9 cellular contexts compared by ENCODE assay signal in genomic region chr10:69092959-69093850, GRCh38. TPM values are rescaled to one million over a fixed set of nuclear protein-coding genes. Genes with fewer than 3 reads are reported as not detected.
DNase-seq lines count a peak whose midpoint lies in the region; ATAC-seq and TF ChIP-seq lines count a peak whose summit lies in the region.
"Had no signal": no experiment of that assay in that cellular context is flagged by ENCODE, and none has a peak within 500 bp of the region (broad histone marks: within the 10 kb centered on the region; RNA-seq: fewer than 3 reads in every experiment).

No MANE protein-coding gene starts in this region.

- H3K27ac ChIP-seq in KOPT-K1 (ENCODE audit: low read depth, low read length, poor library complexity, severe bottlenecking) (peak overlapping the region; percentile 28), Peyer's patch (peak overlapping the region in 2 of 4 donors; percentile 32 to 50), neuronal stem cell (replicated peaks; ENCODE audit: low read length) (no peak overlapping the region)

- no peak overlapping the region for H4K8ac ChIP-seq in neuronal stem cell (ENCODE audit: low read depth, low read length)

- H3K4ac ChIP-seq in neuronal stem cell (ENCODE audit: low read length) = no peak overlapping the region

- no peak overlapping the region for H2BK15ac ChIP-seq in neuronal stem cell (ENCODE audit: low read length)

- H3K4me3 Mint-ChIP-seq in activated T-cell treated with anti-CD3 and anti-CD28 coated beads, Interleukin-2, amount 50 U/mL, for 4 hours = peak overlapping the region; percentile 76

- no peaks in the 10 kb centered on the region for H3K27me3 Mint-ChIP-seq in activated T-cell treated with anti-CD3 and anti-CD28 coated beads, Interleukin-2, amount 50 U/mL, for 4 hours (ENCODE audit: low read depth)

- TF ChIP-seq CTCF in GM12865 (IDR thresholded peaks at IDR 0.05; ENCODE audit: insufficient read depth, low read depth, low read length, missing control alignments) = peak; percentile 60
- peak; percentile 62 to 91 (median 88) for TF ChIP-seq CTCF in Peyer's patch (IDR thresholded peaks at IDR 0.05)

- TF ChIP-seq POLR2A in Peyer's patch (IDR thresholded peaks at IDR 0.05) = no peak

- no peak overlapping the region for H4K91ac ChIP-seq in neuronal stem cell (ENCODE audit: low read depth, low read length, poor library complexity)

- H3K4me3 ChIP-seq in GM12865 (ENCODE audit: low read depth, low read length) (peak overlapping the region; percentile 39), Peyer's patch (no peak overlapping the region), neuronal stem cell (ENCODE audit: low read length in 2 of 2) (no peak overlapping the region)
- H3K4me3 ChIP-seq: skin epidermis had no signal

- no peak overlapping the region for H3K4me2 ChIP-seq in neuronal stem cell (ENCODE audit: insufficient read depth, low read length, poor library complexity, severe bottlenecking)

- WGBS in neuronal stem cell (ENCODE audit: extremely low coverage in 2 of 2, insufficient read length in 2 of 2, insufficient replicate concordance in 1 of 2), 2 donors = no CpG with 5 or more reads among the region's 17 CpGs

- H3K4me1 ChIP-seq in Peyer's patch = no peaks in the 10 kb centered on the region
- H3K4me1 ChIP-seq in neuronal stem cell (ENCODE audit: control insufficient read depth in 2 of 2, insufficient read depth in 1 of 2, low read depth in 1 of 2, low read length in 2 of 2) = no peaks in the 10 kb centered on the region

- ATAC-seq in activated T-cell treated with anti-CD3 and anti-CD28 coated beads, Interleukin-2, amount 50 U/mL, for 4 hours = peak; percentile 16 to 19

- H2BK120ac ChIP-seq in neuronal stem cell (ENCODE audit: low read depth, low read length) = no peak overlapping the region

- peaks cover 63% of the 10 kb centered on the region for H3K4me1 Mint-ChIP-seq in activated T-cell treated with anti-CD3 and anti-CD28 coated beads, Interleukin-2, amount 50 U/mL, for 4 hours (ENCODE audit: low read depth)

- DNase-seq in GM12865 (ENCODE audit: low read depth) (peak; percentile 91), Peyer's patch (peak in 2 of 3 donors; percentile 88 to 94), fibroblast of peridontal ligament (ENCODE audit: extremely low read depth) (peak; percentile 95), neuronal stem cell (ENCODE audit: low spot score) (peak; percentile 76), superior temporal gyrus (ENCODE audit: extremely low spot score) (peak; percentile 65), OCI-M2 (lab: John Stamatoyannopoulos, UW; ENCODE audit: unreplicated experiment) (no peak)
- peak; percentile 76 for DNase-seq in activated T-cell treated with anti-CD3 and anti-CD28 coated beads, Interleukin-2, amount 50 U/mL, for 4 hours

- H2AFZ ChIP-seq in neuronal stem cell (ENCODE audit: low read length) = peak overlapping the region; percentile 88

- peaks cover 40% of the 10 kb centered on the region for H3K36me3 Mint-ChIP-seq in activated T-cell treated with anti-CD3 and anti-CD28 coated beads, Interleukin-2, amount 50 U/mL, for 4 hours (ENCODE audit: insufficient read depth)

- no peak overlapping the region for H2BK12ac ChIP-seq in neuronal stem cell (ENCODE audit: low read length)

- no peak overlapping the region for H2AK5ac ChIP-seq in neuronal stem cell (ENCODE audit: low read depth, low read length)

- H2BK5ac ChIP-seq in neuronal stem cell (ENCODE audit: low read length) = no peak overlapping the region

- H3K36me3 ChIP-seq in KOPT-K1 (ENCODE audit: insufficient read depth, low read length) = no peaks in the 10 kb centered on the region
- H3K36me3 ChIP-seq in Peyer's patch = peaks cover 0 to under 1% (median 0%) of the 10 kb centered on the region in 3 donors
- H3K36me3 ChIP-seq in neuronal stem cell (replicated peaks in 1 of 2; ENCODE audit: control insufficient read depth in 2 of 2, insufficient read depth in 2 of 2, low read length in 2 of 2) = no peaks in the 10 kb centered on the region

- H3K18ac ChIP-seq in neuronal stem cell (ENCODE audit: low read length) = no peak overlapping the region

- H3K27me3 ChIP-seq in Peyer's patch = no peaks in the 10 kb centered on the region
- no peaks in the 10 kb centered on the region for H3K27me3 ChIP-seq in neuronal stem cell (ENCODE audit: control insufficient read depth in 3 of 3, insufficient read depth in 3 of 3, low read depth in 1 of 3, low read length in 3 of 3)

- no peaks in the 10 kb centered on the region for H3K9me3 Mint-ChIP-seq in activated T-cell treated with anti-CD3 and anti-CD28 coated beads, Interleukin-2, amount 50 U/mL, for 4 hours

- H3K9ac ChIP-seq in neuronal stem cell (ENCODE audit: low read depth, low read length, poor library complexity) = no peak overlapping the region

- no peak overlapping the region for H3K23ac ChIP-seq in neuronal stem cell (ENCODE audit: low read depth, low read length, poor library complexity)

- H3K9me3 ChIP-seq in KOPT-K1 (ENCODE audit: insufficient read depth, low read length, poor library complexity, severe bottlenecking) (no peaks in the 10 kb centered on the region), Peyer's patch (no peaks in the 10 kb centered on the region), neuronal stem cell (replicated peaks in 1 of 2; ENCODE audit: control insufficient read depth in 2 of 2, insufficient read depth in 1 of 2, low read depth in 1 of 2, low read length in 2 of 2) (no peaks in the 10 kb centered on the region)

- H3K79me1 ChIP-seq in neuronal stem cell (ENCODE audit: low read depth, low read length) = no peaks in the 10 kb centered on the region

- no peak overlapping the region for H3K14ac ChIP-seq in neuronal stem cell (ENCODE audit: low read length)

RNA-seq across cellular contexts. Expression of gene SRGN, which starts 5.3 kb away (rescaled TPM):
- 100 to 1,000 TPM in 1 of 4 donors, 10 to 100 TPM in 3; 19.4 to 113 (median 28.1) TPM for total RNA-seq in Peyer's patch
- 100 to 1,000 TPM; 455 to 725 (median 567) TPM for total RNA-seq in activated T-cell treated with anti-CD3 and anti-CD28 coated beads, Interleukin-2, amount 50 U/mL, for 4 hours
- not detected for polyA plus RNA-seq in neuronal stem cell (2013, experiment 1 of 2)
- polyA plus RNA-seq in neuronal stem cell (2013, experiment 2 of 2) = not detected

RNA-seq across cellular contexts. Expression of gene VPS26A, which starts 30.8 kb away (rescaled TPM):
- total RNA-seq in Peyer's patch = 10 to 100 TPM; 18.1 to 71.0 (median 24.8) TPM
- 10 to 100 TPM; 25.9 to 30.5 (median 29.9) TPM for total RNA-seq in activated T-cell treated with anti-CD3 and anti-CD28 coated beads, Interleukin-2, amount 50 U/mL, for 4 hours
- 44.4 TPM for polyA plus RNA-seq in neuronal stem cell (2013, experiment 1 of 2)
- polyA plus RNA-seq in neuronal stem cell (2013, experiment 2 of 2) = 45.6 TPM

Comparison
In these comparisons a context has a peak if more than half of its experiments do, and no peak if none do; other contexts are left out.
1. RNA of gene SRGN, which starts 5.3 kb away (total RNA-seq): 455 to 725 TPM in activated T-cell treated with anti-CD3 and anti-CD28 coated beads, Interleukin-2, amount 50 U/mL, for 4 hours; 19.4 to 113 TPM in Peyer's patch; every median in the first group is over 4 times any median in the second.